Comparison of ENCODE assay signal across 8 cellular contexts in the genomic region with DNA sequence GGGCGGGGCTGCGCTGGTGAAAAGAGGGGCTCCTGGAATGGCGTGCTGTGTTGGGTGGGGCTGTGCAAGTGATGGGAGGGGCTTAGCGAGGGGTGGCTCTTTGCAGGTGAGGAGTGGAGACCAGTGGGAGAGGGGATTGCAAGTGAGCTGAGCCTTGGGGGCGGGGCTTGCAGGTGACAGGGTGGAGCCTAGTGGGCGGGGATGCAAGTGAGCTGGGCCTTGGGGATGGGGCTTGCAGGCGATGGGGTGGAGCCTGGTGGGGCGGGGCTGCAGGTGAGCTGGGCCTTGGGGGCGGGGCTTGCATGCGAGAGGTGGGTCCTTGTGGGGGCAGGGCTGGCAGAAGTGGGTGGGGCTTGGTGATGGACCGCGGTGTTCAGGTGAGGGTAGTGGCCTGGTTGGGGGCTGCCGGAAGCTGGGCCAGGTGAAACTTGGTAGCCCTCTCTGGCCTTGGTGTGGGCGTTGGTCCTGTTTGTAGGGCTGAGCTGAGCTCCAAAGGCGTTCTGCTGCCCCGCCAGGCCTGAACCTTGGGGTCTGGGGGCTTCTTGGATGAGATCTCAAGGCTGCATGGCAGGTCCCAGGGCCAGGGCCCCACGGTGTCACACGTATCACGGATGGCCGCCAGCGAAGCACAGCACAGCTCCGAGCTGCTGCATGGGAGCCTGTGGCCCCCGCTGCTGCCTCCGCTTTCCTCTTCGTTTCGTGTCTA. TPM values are rescaled to one million over a fixed set of nuclear protein-coding genes. Genes with fewer than 3 reads are reported as not detected.
DNase-seq lines count a peak whose midpoint lies in the region; ATAC-seq and TF ChIP-seq lines count a peak whose summit lies in the region.

No MANE protein-coding gene starts in this region.

- in situ Hi-C loops in KBM-7 (cut with MboI; ENCODE audit: low pct_unique_long_range_greater_than_20kb, low sequenced_read_pairs): no loop called here

- no peaks in the 10 kb centered on the region for H4K20me1 ChIP-seq in DND-41 (ENCODE audit: insufficient read depth, low read length)

- no peak for DNase-seq in DND-41
- no peak for DNase-seq in WERI-Rb-1
- peak; percentile 91 to 96 for DNase-seq in foreskin keratinocyte
- DNase-seq in kidney tubule cell (ENCODE audit: low spot score): no peak
- DNase-seq in KBM-7: no peak

- ATAC-seq in DND-41 (ENCODE audit: insufficient read depth, low read depth): no peak
- peak; percentile 37 for ATAC-seq in GM19455 (IDR thresholded peaks at IDR 0.05; ENCODE audit: unreplicated experiment)
- peak; percentile 29 for ATAC-seq in HG03460 (IDR thresholded peaks at IDR 0.05; ENCODE audit: unreplicated experiment)
- ATAC-seq in foreskin keratinocyte: no peak

- no peak overlapping the region; the same call in 1 of the 2 replicates for H2AFZ ChIP-seq in DND-41 (ENCODE audit: low read depth, low read length)

- peak overlapping the region; percentile 76 for H3K4me2 ChIP-seq in DND-41 (ENCODE audit: insufficient read depth, low read length)

- H3K9me3 ChIP-seq in DND-41 (ENCODE audit: insufficient read depth, low read length, severe bottlenecking) (no peaks in the 10 kb centered on the region), WERI-Rb-1 (ENCODE audit: severe bottlenecking) (no peaks in the 10 kb centered on the region)

- H3K4me3 ChIP-seq in DND-41 (ENCODE audit: low read depth in 1 of 2, low read length in 2 of 2) (peak overlapping the region in 1 of 2 experiments; percentile 60; a peak in 2 of 4 replicates), WERI-Rb-1 (ENCODE audit: low read depth, low read length) (peak overlapping the region; percentile 21; the same call in 1 of the 2 replicates), rectal smooth muscle tissue (ENCODE audit: low read length) (peak overlapping the region; percentile 74)

- peaks cover 17% of the 10 kb centered on the region for H3K36me3 ChIP-seq in DND-41 (ENCODE audit: insufficient read depth, low read length)
- H3K36me3 ChIP-seq in WERI-Rb-1: peaks cover 8% of the 10 kb centered on the region
- peaks cover 8% of the 10 kb centered on the region for H3K36me3 ChIP-seq in rectal smooth muscle tissue (ENCODE audit: control insufficient read depth, insufficient read depth, low read length)

- no peak overlapping the region for H3K9ac ChIP-seq in DND-41 (ENCODE audit: low read depth, low read length)
- H3K9ac ChIP-seq in rectal smooth muscle tissue (ENCODE audit: low read length): no peak overlapping the region

- no peak for TF ChIP-seq CTCF in DND-41 (IDR thresholded peaks at IDR 0.05; ENCODE audit: borderline replicate concordance, extremely low read depth, low read length, poor library complexity, severe bottlenecking)
- TF ChIP-seq CTCF in WERI-Rb-1 (IDR thresholded peaks at IDR 0.05; ENCODE audit: low read depth, low read length): no peak
- no peak for TF ChIP-seq CTCF in foreskin keratinocyte (conservative IDR thresholded peaks at IDR 0.05)

- H3K4me1 ChIP-seq in DND-41 (ENCODE audit: insufficient read depth, low read length) (peaks cover 21% of the 10 kb centered on the region), foreskin keratinocyte (no peaks in the 10 kb centered on the region), rectal smooth muscle tissue (ENCODE audit: control insufficient read depth, insufficient read depth, low read length) (peaks cover 3% of the 10 kb centered on the region)

- H3K27me3 ChIP-seq in DND-41 (ENCODE audit: insufficient read depth, low read length, poor library complexity): no peaks in the 10 kb centered on the region
- H3K27me3 ChIP-seq in WERI-Rb-1 (ENCODE audit: insufficient read depth, low read depth, severe bottlenecking): no peaks in the 10 kb centered on the region
- H3K27me3 ChIP-seq in foreskin keratinocyte: no peaks in the 10 kb centered on the region
- no peaks in the 10 kb centered on the region for H3K27me3 ChIP-seq in rectal smooth muscle tissue (ENCODE audit: control insufficient read depth, insufficient read depth, low read length)

- no peak overlapping the region for H3K27ac ChIP-seq in DND-41 (ENCODE audit: low read length)
- H3K27ac ChIP-seq in WERI-Rb-1: no peak overlapping the region
- no peak overlapping the region for H3K27ac ChIP-seq in foreskin keratinocyte
- no peak overlapping the region for H3K27ac ChIP-seq in rectal smooth muscle tissue (ENCODE audit: low read depth, low read length)

- peaks cover 15% of the 10 kb centered on the region for H3K79me2 ChIP-seq in DND-41 (ENCODE audit: insufficient read depth, low read length)

RNA-seq across cellular contexts. Expression of a gene that starts 0.7 kb away (rescaled TPM):
- 91.4 and 101 TPM in 2 replicates for total RNA-seq in foreskin keratinocyte
- polyA plus RNA-seq in foreskin keratinocyte: 67.5 and 69.7 TPM in 2 replicates

Comparison
In these comparisons a context has a peak if more than half of its experiments do, and no peak if none do; other contexts are left out.
1. ATAC-seq: peak in GM19455 (single experiment) and HG03460 (single experiment); none in DND-41 (single experiment) and foreskin keratinocyte (single experiment).
2. DNase-seq: peak in foreskin keratinocyte (2 of 2); none in DND-41 (single experiment), WERI-Rb-1 (single experiment), kidney tubule cell (single experiment) and KBM-7 (single experiment).